ENCODE assay signal across 17 cellular contexts in genomic region chr4:101125045-101125713, GRCh38.
DNase-seq lines count a peak whose midpoint lies in the region; ATAC-seq, FAIRE-seq and TF ChIP-seq lines count a peak whose summit lies in the region.
"Had no signal": no experiment of that assay in that cellular context is flagged by ENCODE, and none has a peak within 500 bp of the region (broad histone marks: within the 10 kb centered on the region; RNA-seq: fewer than 3 reads in every experiment).

No MANE protein-coding gene starts in this region.

- intact Hi-C loops in left colon (cut with DNase I, micrococcal nuclease): no loop called here
- intact Hi-C loops in ovary (cut with DNase I): no loop called here

- no peak overlapping the region for H3K4me3 ChIP-seq in OCI-LY1 (ENCODE audit: low read depth, low read length, poor library complexity, severe bottlenecking)
- no peak overlapping the region for H3K4me3 ChIP-seq in ovary
- H3K4me3 ChIP-seq: GM12878 had no signal

- no peaks in the 10 kb centered on the region for H3K27me3 ChIP-seq in OCI-LY1 (ENCODE audit: insufficient read depth, low read length)
- H3K27me3 ChIP-seq in ovary: no peaks in the 10 kb centered on the region

- TF ChIP-seq CTCF in OCI-LY1 (IDR thresholded peaks at IDR 0.05; ENCODE audit: low read length) (no peak), ovary (IDR thresholded peaks at IDR 0.05) (no peak)

- no peaks in the 10 kb centered on the region for H3K27me3 Mint-ChIP-seq in stimulated activated memory B cell treated with anti-CD40 and anti-IgM and Interleukin-4, amounts not matched to agents 10 μg/mL and 1 μg/mL and 100 μg/mL, for 72 hours

- no peak overlapping the region for H3K9ac ChIP-seq in OCI-LY1 (ENCODE audit: low read length)

- H3K36me3 ChIP-seq in OCI-LY1 (ENCODE audit: insufficient read depth, low read length) (no peaks in the 10 kb centered on the region; the same call in 1 of the 2 replicates), ovary (no peaks in the 10 kb centered on the region)

- peaks cover 7% of the 10 kb centered on the region for H3K9me3 Mint-ChIP-seq in stimulated activated memory B cell treated with anti-CD40 and anti-IgM and Interleukin-4, amounts not matched to agents 10 μg/mL and 1 μg/mL and 100 μg/mL, for 72 hours

- TF ChIP-seq POLR2A in GM12892 (IDR thresholded peaks at IDR 0.05; ENCODE audit: low read depth, low read length) (no peak), ovary (IDR thresholded peaks at IDR 0.05) (no peak)

- 91 to 95% (median 93%) methylated on average over 5 of the region's 5 CpGs for WGBS in ovary, 3 donors

- DNase-seq in GM12892 (ENCODE audit: insufficient read length): no peak
- DNase-seq in left colon: no peak
- DNase-seq in ovary: no peak
- DNase-seq: DMS79 treated with DMSO at 0.1 percent for 48 hours, GDM1, GOT3, NCI-H1436 treated with DMSO at 0.1 percent for 48 hours, NCI-H2081, NCI-H748 treated with DMSO at 0.1 percent for 48 hours, Right ventricle myocardium superior had no signal

- peak; percentile 30 for FAIRE-seq in GM12892 (lab: Jason Lieb, UNC)
- FAIRE-seq: GM12878, GM18507 had no signal

- peak overlapping the region; percentile 48 for H3K27ac Mint-ChIP-seq in stimulated activated memory B cell treated with anti-CD40 and anti-IgM and Interleukin-4, amounts not matched to agents 10 μg/mL and 1 μg/mL and 100 μg/mL, for 72 hours

- no peaks in the 10 kb centered on the region for H4K20me1 ChIP-seq in OCI-LY1 (ENCODE audit: insufficient read depth, low read length)

- H3K4me1 ChIP-seq in OCI-LY1 (ENCODE audit: insufficient read depth, low read length, severe bottlenecking): peaks cover 46% of the 10 kb centered on the region
- H3K4me1 ChIP-seq in ovary (ENCODE audit: insufficient read depth): no peaks in the 10 kb centered on the region

- H3F3A ChIP-seq in OCI-LY1 (ENCODE audit: insufficient read depth, low read length): no peaks in the 10 kb centered on the region

- no peak overlapping the region for H2AFZ ChIP-seq in OCI-LY1 (ENCODE audit: low read length)

- H3K36me3 Mint-ChIP-seq in stimulated activated memory B cell treated with anti-CD40 and anti-IgM and Interleukin-4, amounts not matched to agents 10 μg/mL and 1 μg/mL and 100 μg/mL, for 72 hours: peaks cover 34% of the 10 kb centered on the region

- H3K4me3 Mint-ChIP-seq in stimulated activated memory B cell treated with anti-CD40 and anti-IgM and Interleukin-4, amounts not matched to agents 10 μg/mL and 1 μg/mL and 100 μg/mL, for 72 hours: no peak overlapping the region

- H3K4me2 ChIP-seq in OCI-LY1 (ENCODE audit: low read length): peak overlapping the region; percentile 34; the same call in 1 of the 2 replicates

- H3K9me2 ChIP-seq in OCI-LY1 (ENCODE audit: low read depth, low read length): no peaks in the 10 kb centered on the region

- no peak for TF ChIP-seq EP300 in ovary (IDR thresholded peaks at IDR 0.05)

- no peak overlapping the region for H3K27ac ChIP-seq in OCI-LY1 (ENCODE audit: low read depth, low read length, poor library complexity, severe bottlenecking)
- no peak overlapping the region for H3K27ac ChIP-seq in ovary

- no peaks in the 10 kb centered on the region for H3K9me3 ChIP-seq in OCI-LY1 (ENCODE audit: low read length)
- no peaks in the 10 kb centered on the region for H3K9me3 ChIP-seq in ovary

- ATAC-seq in left colon: peak; percentile 79
- ATAC-seq in stimulated activated memory B cell treated with anti-CD40 and anti-IgM and Interleukin-4, amounts not matched to agents 10 μg/mL and 1 μg/mL and 100 μg/mL, for 72 hours: no peak
- no peak for ATAC-seq in GM19452 (IDR thresholded peaks at IDR 0.05; ENCODE audit: unreplicated experiment)
- ATAC-seq in HG03460 (IDR thresholded peaks at IDR 0.05; ENCODE audit: unreplicated experiment): no peak
- ATAC-seq: GM12878, Panc1 had no signal

- peaks cover 11% of the 10 kb centered on the region; the same call in 1 of the 2 replicates for H3K79me2 ChIP-seq in OCI-LY1 (ENCODE audit: insufficient read depth, low read length)

- peaks cover 71% of the 10 kb centered on the region for H3K4me1 Mint-ChIP-seq in stimulated activated memory B cell treated with anti-CD40 and anti-IgM and Interleukin-4, amounts not matched to agents 10 μg/mL and 1 μg/mL and 100 μg/mL, for 72 hours
